Comparison of ENCODE assay signal across 6 cellular contexts in genomic region chr12:20552586-20552985, GRCh38.
DNase-seq lines count a peak whose midpoint lies in the region; ATAC-seq, FAIRE-seq and TF ChIP-seq lines count a peak whose summit lies in the region.
"Not testable (repeated sequence)": the region's sequence is repeated elsewhere in the genome, so short reads cannot be mapped to it uniquely, and the experiment has no call there.

No MANE protein-coding gene starts in this region.

- DNase-seq in GM12891 (ENCODE audit: insufficient read length, low spot score); stimulated activated effector memory CD8-positive, alpha-beta T cell treated with anti-CD3 and anti-CD28 coated beads, Interleukin-12 subunit alpha, Interleukin-12 subunit beta, amount 100 ng/mL, for 72 hours (ENCODE audit: low spot score in 2 of 2): not testable (repeated sequence)
- DNase-seq in Right ventricle myocardium inferior (ENCODE audit: missing footprints): peak; percentile 54
- peak in 1 of 5 donors; percentile 25 for DNase-seq in heart left ventricle
- DNase-seq in left ventricle myocardium inferior: peak; percentile 12
- peak in 1 of 3 donors; percentile 13 for DNase-seq in right cardiac atrium

- H3K4me1 ChIP-seq in heart left ventricle (peaks cover 0 to 43% (median 21%) of the 10 kb centered on the region in 12 donors), left ventricle myocardium inferior (peaks cover 52% of the 10 kb centered on the region)
- not testable (repeated sequence) for H3K4me1 ChIP-seq in right cardiac atrium (ENCODE audit: control insufficient read depth, insufficient read depth, low read length)

- H3K36me3 Mint-ChIP-seq in stimulated activated effector memory CD8-positive, alpha-beta T cell treated with anti-CD3 and anti-CD28 coated beads, Interleukin-12 subunit alpha, Interleukin-12 subunit beta, amount 100 ng/mL, for 72 hours: not testable (repeated sequence)

- not testable (repeated sequence) for H3K4me3 ChIP-seq in heart left ventricle; left ventricle myocardium inferior; right cardiac atrium (ENCODE audit: low read length)

- H3K27ac Mint-ChIP-seq in stimulated activated effector memory CD8-positive, alpha-beta T cell treated with anti-CD3 and anti-CD28 coated beads, Interleukin-12 subunit alpha, Interleukin-12 subunit beta, amount 100 ng/mL, for 72 hours: not testable (repeated sequence)

- intact Hi-C loops in Right ventricle myocardium inferior (cut with DNase I); heart left ventricle (cut with DNase I); left ventricle myocardium inferior (cut with micrococcal nuclease); right cardiac atrium (cut with DNase I): not testable (repeated sequence)

- not testable (repeated sequence) for H3K27ac ChIP-seq in heart left ventricle; right cardiac atrium (ENCODE audit: low read length)
- peak overlapping the region; percentile 31 for H3K27ac ChIP-seq in left ventricle myocardium inferior (replicated peaks)

- ATAC-seq in Right ventricle myocardium inferior (peak; percentile 49), heart left ventricle (peak; percentile 31 to 52 (median 49)), right cardiac atrium (peak; percentile 20 to 51)
- peak; percentile 24 for ATAC-seq in stimulated activated effector memory CD8-positive, alpha-beta T cell treated with anti-CD3 and anti-CD28 coated beads, Interleukin-12 subunit alpha, Interleukin-12 subunit beta, amount 100 ng/mL, for 72 hours

- not testable (repeated sequence) for H3K4me1 Mint-ChIP-seq in stimulated activated effector memory CD8-positive, alpha-beta T cell treated with anti-CD3 and anti-CD28 coated beads, Interleukin-12 subunit alpha, Interleukin-12 subunit beta, amount 100 ng/mL, for 72 hours

- not testable (repeated sequence) for H3K9me3 Mint-ChIP-seq in stimulated activated effector memory CD8-positive, alpha-beta T cell treated with anti-CD3 and anti-CD28 coated beads, Interleukin-12 subunit alpha, Interleukin-12 subunit beta, amount 100 ng/mL, for 72 hours

- 81 to 93% (median 87%) methylated on average over 17 to 23 of the region's 23 CpGs for WGBS in heart left ventricle, 4 donors
- 91% methylated on average over 22 of the region's 23 CpGs for WGBS in right cardiac atrium

- FAIRE-seq in GM12891 (lab: Jason Lieb, UNC): peak; percentile 33

- H3K9me3 ChIP-seq in heart left ventricle; left ventricle myocardium inferior (replicated peaks); right cardiac atrium (ENCODE audit: control insufficient read depth, low read length): not testable (repeated sequence)

- TF ChIP-seq CTCF in heart left ventricle (IDR thresholded peaks at IDR 0.05); left ventricle myocardium inferior (IDR thresholded peaks at IDR 0.05; ENCODE audit: borderline replicate concordance): not testable (repeated sequence)

- H3K4me3 Mint-ChIP-seq in stimulated activated effector memory CD8-positive, alpha-beta T cell treated with anti-CD3 and anti-CD28 coated beads, Interleukin-12 subunit alpha, Interleukin-12 subunit beta, amount 100 ng/mL, for 72 hours: not testable (repeated sequence)

- not testable (repeated sequence) for H3K27me3 ChIP-seq in heart left ventricle; left ventricle myocardium inferior (ENCODE audit: low read depth); right cardiac atrium (ENCODE audit: control insufficient read depth, insufficient read depth)

- TF ChIP-seq POLR2A in GM12891 (IDR thresholded peaks at IDR 0.05; ENCODE audit: low read depth, low read length); heart left ventricle (IDR thresholded peaks at IDR 0.05): not testable (repeated sequence)

- H3K36me3 ChIP-seq in heart left ventricle, left ventricle myocardium inferior: not testable (repeated sequence)
